Comparison of ENCODE assay signal across 10 cellular contexts in the genomic region with DNA sequence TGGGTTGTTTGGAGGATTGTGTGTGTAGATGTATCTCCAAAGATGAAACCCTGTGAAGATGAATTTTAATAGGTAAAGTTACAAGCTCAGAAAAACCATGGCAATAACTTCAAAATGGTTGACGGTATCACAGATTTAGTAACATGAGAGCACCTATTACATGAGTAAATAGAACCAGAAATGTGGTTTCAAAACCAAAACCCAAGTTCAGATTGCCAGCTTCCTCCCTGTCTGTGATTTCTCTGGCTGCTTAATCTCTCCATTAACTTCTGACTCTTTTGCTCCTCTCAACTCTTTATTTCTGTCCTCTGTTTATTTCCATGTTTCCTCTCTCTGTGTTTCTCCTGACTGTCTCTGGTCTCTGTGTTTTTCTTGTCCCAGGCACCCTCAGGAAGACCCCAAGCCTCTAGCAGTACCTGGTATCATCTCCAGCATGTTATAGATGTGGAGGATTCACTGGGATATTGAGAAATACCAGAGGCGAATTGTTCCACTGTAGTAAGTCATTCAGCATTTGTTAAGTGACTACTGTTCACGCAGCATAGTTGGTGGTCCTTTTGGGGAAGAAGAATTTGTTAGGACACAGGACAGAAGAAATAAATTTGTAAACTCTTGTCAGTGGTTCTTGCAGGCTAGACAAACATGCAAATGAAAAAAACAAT.
A peak's percentile ranks its signal among the peaks of the same experiment; 100 is the strongest.
DNase-seq lines count a peak whose midpoint lies in the region; ATAC-seq lines count a peak whose summit lies in the region.
"Had no signal": no experiment of that assay in that cellular context is flagged by ENCODE, and none has a peak within 500 bp of the region (broad histone marks: within the 10 kb centered on the region; RNA-seq: fewer than 3 reads in every experiment).

No MANE protein-coding gene starts in this region.

- peak in 2 of 3 donors; percentile 2 to 34 for DNase-seq in CD4-positive, CD25-positive, alpha-beta regulatory T cell
- DNase-seq in HCEC 1CT (peak; percentile 32), mesenchymal stem cell (peak; percentile 65), NCI-H524 treated with DMSO at 0.1 percent for 48 hours (lab: John Stamatoyannopoulos, UW) (no peak), NK-92 (lab: John Stamatoyannopoulos, UW; ENCODE audit: unreplicated experiment) (no peak)
- DNase-seq in activated CD8-positive, alpha-beta T cell treated with anti-CD3 and anti-CD28 coated beads, Interleukin-2, amount 10 ng/mL, durations not matched to agents 7 days and 5 days = no peak
- DNase-seq: GF-D8, RPMI8226 had no signal

- peak overlapping the region; percentile 81 for H3K9ac ChIP-seq in mesenchymal stem cell (ENCODE audit: low read length)

- no peak overlapping the region for H4K8ac ChIP-seq in mesenchymal stem cell (ENCODE audit: low read length)

- H3K4me2 ChIP-seq in mesenchymal stem cell (ENCODE audit: low read length, poor library complexity, severe bottlenecking) = no peak overlapping the region

- no peak overlapping the region for H3K27ac ChIP-seq in CD4-positive, CD25-positive, alpha-beta regulatory T cell (ENCODE audit: insufficient read depth, low read length, poor library complexity, severe bottlenecking)
- no peak overlapping the region for H3K27ac ChIP-seq in mesenchymal stem cell (ENCODE audit: low read length, poor library complexity, severe bottlenecking)

- no peak overlapping the region for H3K4me3 ChIP-seq in CD4-positive, CD25-positive, alpha-beta regulatory T cell (ENCODE audit: low read depth, low read length)
- peak overlapping the region in 1 of 2 experiments; percentile 70 for H3K4me3 ChIP-seq in mesenchymal stem cell (ENCODE audit: insufficient read depth in 1 of 2, low read depth in 1 of 2, low read length in 2 of 2)

- H2BK12ac ChIP-seq in mesenchymal stem cell (ENCODE audit: low read length in 2 of 2) = peak overlapping the region in 1 of 2 experiments; percentile 18

- H3K27me3 Mint-ChIP-seq in CD4-positive, CD25-positive, alpha-beta regulatory T cell = no peaks in the 10 kb centered on the region
- no peaks in the 10 kb centered on the region for H3K27me3 Mint-ChIP-seq in activated CD8-positive, alpha-beta T cell treated with anti-CD3 and anti-CD28 coated beads, Interleukin-2, amount 10 ng/mL, durations not matched to agents 7 days and 5 days (ENCODE audit: low read depth)

- no peaks in the 10 kb centered on the region for H3K9me3 ChIP-seq in CD4-positive, CD25-positive, alpha-beta regulatory T cell (ENCODE audit: control insufficient read depth in 2 of 2, low read length in 2 of 2)
- no peaks in the 10 kb centered on the region for H3K9me3 ChIP-seq in mesenchymal stem cell (ENCODE audit: control insufficient read depth, low read length)

- peaks cover 19 to 39% (median 23%) of the 10 kb centered on the region in 4 donors for H3K4me1 Mint-ChIP-seq in CD4-positive, CD25-positive, alpha-beta regulatory T cell
- H3K4me1 Mint-ChIP-seq in activated CD8-positive, alpha-beta T cell treated with anti-CD3 and anti-CD28 coated beads, Interleukin-2, amount 10 ng/mL, durations not matched to agents 7 days and 5 days (ENCODE audit: low read depth) = peaks cover 11% of the 10 kb centered on the region

- H3K36me3 ChIP-seq in CD4-positive, CD25-positive, alpha-beta regulatory T cell (ENCODE audit: control insufficient read depth, insufficient read depth, low read length) = peaks cover 3% of the 10 kb centered on the region
- H3K36me3 ChIP-seq in mesenchymal stem cell (ENCODE audit: control insufficient read depth in 1 of 2, insufficient read depth in 2 of 2, low read depth in 1 of 2, low read length in 2 of 2) = no peaks in the 10 kb centered on the region

- no peak overlapping the region for H2BK5ac ChIP-seq in mesenchymal stem cell (ENCODE audit: low read depth, low read length, poor library complexity, severe bottlenecking)

- no peak overlapping the region for H3K18ac ChIP-seq in mesenchymal stem cell (ENCODE audit: low read depth in 1 of 2, low read length in 2 of 2)

- 61% methylated on average over 3 of the region's 3 CpGs for WGBS in mesenchymal stem cell

- peaks cover 6% of the 10 kb centered on the region for H3K4me1 ChIP-seq in CD4-positive, CD25-positive, alpha-beta regulatory T cell (ENCODE audit: control insufficient read depth, insufficient read depth, low read length, poor library complexity, severe bottlenecking)
- no peaks in the 10 kb centered on the region for H3K4me1 ChIP-seq in mesenchymal stem cell (ENCODE audit: control insufficient read depth, insufficient read depth, low read depth, low read length)

- H2AK5ac ChIP-seq in mesenchymal stem cell (ENCODE audit: low read length, severe bottlenecking) = no peak overlapping the region

- CTCF ChIA-PET in activated CD8-positive, alpha-beta T cell treated with anti-CD3 and anti-CD28 coated beads, Interleukin-2, amount 10 ng/mL, durations not matched to agents 7 days and 5 days (lab: Charles Lee) = interaction anchor here (0.8 to 6.5 kb wide), 17 partner anchors 9 to 426 kb away, joined by 3 to 68 read pairs (median 5); no protein-coding TSS in a partner anchor

- ATAC-seq in CD4-positive, CD25-positive, alpha-beta regulatory T cell (ENCODE audit: low read depth in 2 of 2) = no peak
- ATAC-seq in activated CD8-positive, alpha-beta T cell treated with anti-CD3 and anti-CD28 coated beads, Interleukin-2, amount 10 ng/mL, durations not matched to agents 7 days and 5 days = peak; percentile 69
- ATAC-seq in HG02840 (IDR thresholded peaks at IDR 0.05; ENCODE audit: low FRiP score, unreplicated experiment) (no peak), HG02571 (IDR thresholded peaks at IDR 0.05; ENCODE audit: unreplicated experiment) (no peak)

- no peaks in the 10 kb centered on the region for H3K9me3 Mint-ChIP-seq in CD4-positive, CD25-positive, alpha-beta regulatory T cell
- H3K9me3 Mint-ChIP-seq in activated CD8-positive, alpha-beta T cell treated with anti-CD3 and anti-CD28 coated beads, Interleukin-2, amount 10 ng/mL, durations not matched to agents 7 days and 5 days (ENCODE audit: insufficient read depth) = no peaks in the 10 kb centered on the region

- POLR2A ChIA-PET in activated CD8-positive, alpha-beta T cell treated with anti-CD3 and anti-CD28 coated beads, Interleukin-2, amount 10 ng/mL, durations not matched to agents 7 days and 5 days (lab: Charles Lee) = interaction anchor here (0.7 to 0.9 kb wide), 2 partner anchors 16 to 62 kb away, joined by 3 to 4 read pairs; no protein-coding TSS in a partner anchor

- peaks cover 13% of the 10 kb centered on the region for H3K79me1 ChIP-seq in mesenchymal stem cell (replicated peaks; ENCODE audit: low read length, poor library complexity, severe bottlenecking)

- H3K27ac Mint-ChIP-seq in CD4-positive, CD25-positive, alpha-beta regulatory T cell = peak overlapping the region in 1 of 3 donors; percentile 75
- H3K27ac Mint-ChIP-seq in activated CD8-positive, alpha-beta T cell treated with anti-CD3 and anti-CD28 coated beads, Interleukin-2, amount 10 ng/mL, durations not matched to agents 7 days and 5 days = no peak overlapping the region

- no peak overlapping the region for H4K91ac ChIP-seq in mesenchymal stem cell (ENCODE audit: low read length)

- H2BK120ac ChIP-seq in mesenchymal stem cell (ENCODE audit: low read depth, low read length) = no peak overlapping the region

- H2AFZ ChIP-seq in mesenchymal stem cell (ENCODE audit: low read depth, low read length) = no peak overlapping the region

- H3K36me3 Mint-ChIP-seq in CD4-positive, CD25-positive, alpha-beta regulatory T cell = peaks cover 20% of the 10 kb centered on the region
- H3K36me3 Mint-ChIP-seq in activated CD8-positive, alpha-beta T cell treated with anti-CD3 and anti-CD28 coated beads, Interleukin-2, amount 10 ng/mL, durations not matched to agents 7 days and 5 days (ENCODE audit: low read depth) = no peaks in the 10 kb centered on the region

- H3K27me3 ChIP-seq in CD4-positive, CD25-positive, alpha-beta regulatory T cell (ENCODE audit: control insufficient read depth, insufficient read depth, low read length) = no peaks in the 10 kb centered on the region
- no peaks in the 10 kb centered on the region for H3K27me3 ChIP-seq in mesenchymal stem cell (ENCODE audit: control insufficient read depth in 1 of 2, insufficient read depth in 1 of 2, low read length in 2 of 2)

- H3K4ac ChIP-seq in mesenchymal stem cell (ENCODE audit: low read depth in 1 of 2, low read length in 2 of 2) = no peak overlapping the region

- no peak overlapping the region for H3K14ac ChIP-seq in mesenchymal stem cell (ENCODE audit: low read length in 2 of 2)

- no peak overlapping the region for H3K4me3 Mint-ChIP-seq in CD4-positive, CD25-positive, alpha-beta regulatory T cell
- H3K4me3 Mint-ChIP-seq in activated CD8-positive, alpha-beta T cell treated with anti-CD3 and anti-CD28 coated beads, Interleukin-2, amount 10 ng/mL, durations not matched to agents 7 days and 5 days = no peak overlapping the region

- no peak overlapping the region for H3K23ac ChIP-seq in mesenchymal stem cell (ENCODE audit: low read length in 2 of 2)

- H2BK15ac ChIP-seq in mesenchymal stem cell (ENCODE audit: low read depth, poor library complexity, severe bottlenecking) = no peak overlapping the region

Comparison
In these comparisons a context has a peak if more than half of its experiments do, and no peak if none do; other contexts are left out.
1. DNase-seq: peak in CD4-positive, CD25-positive, alpha-beta regulatory T cell (2 of 3), HCEC 1CT (single experiment) and mesenchymal stem cell (single experiment); none in activated CD8-positive, alpha-beta T cell treated with anti-CD3 and anti-CD28 coated beads, Interleukin-2, amount 10 ng/mL, durations not matched to agents 7 days and 5 days (single experiment), NCI-H524 treated with DMSO at 0.1 percent for 48 hours (single experiment) and NK-92 (single experiment).